Comparison of ENCODE assay signal across 1 cellular context in the genomic region with DNA sequence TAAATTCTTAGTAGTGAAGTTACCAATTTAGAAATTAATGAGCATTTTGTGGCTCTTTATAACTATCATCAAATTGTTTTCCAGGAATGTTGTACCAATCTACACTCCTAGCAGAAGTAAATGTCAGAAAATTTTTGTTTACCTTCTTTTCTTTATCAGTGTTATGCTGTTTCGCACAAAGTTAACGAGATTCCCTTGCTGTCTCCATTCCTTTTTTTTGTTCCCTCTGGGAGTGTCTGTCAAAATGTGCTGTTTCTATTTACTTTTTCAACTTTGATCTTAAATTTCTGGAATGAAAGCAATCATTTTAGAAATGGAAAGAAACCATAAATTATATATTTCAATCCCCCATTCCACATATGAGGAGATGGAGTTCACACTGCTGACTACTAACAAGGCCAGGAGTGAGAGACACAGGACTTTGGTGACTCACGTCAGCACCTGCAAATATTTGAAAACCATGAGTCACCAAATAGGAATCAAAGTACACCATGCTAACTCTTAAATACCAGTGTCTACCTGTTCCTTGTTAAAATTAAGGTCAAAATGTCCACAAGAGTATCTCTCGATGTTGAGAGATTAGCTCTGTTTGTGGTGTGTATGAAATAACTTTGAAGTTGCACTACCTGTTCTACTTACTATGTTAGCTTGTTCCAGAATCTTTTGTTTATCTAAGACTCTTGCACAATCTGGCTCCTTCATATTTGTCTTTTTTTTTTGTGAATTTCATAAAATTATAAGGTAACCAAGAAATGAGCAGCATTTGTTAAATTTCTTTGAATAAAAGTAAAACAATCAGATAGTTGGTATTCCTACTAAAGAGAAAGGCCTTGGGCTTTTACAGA.
TF ChIP-seq lines count a peak whose summit lies in the region.

No MANE protein-coding gene starts in this region.

TF ChIP-seq in HepG2, 621 proteins besides CTCF, POLR2A, EP300 and RAD21 (continued from another document and continues in another):
- TF ChIP-seq, protein P1, sequence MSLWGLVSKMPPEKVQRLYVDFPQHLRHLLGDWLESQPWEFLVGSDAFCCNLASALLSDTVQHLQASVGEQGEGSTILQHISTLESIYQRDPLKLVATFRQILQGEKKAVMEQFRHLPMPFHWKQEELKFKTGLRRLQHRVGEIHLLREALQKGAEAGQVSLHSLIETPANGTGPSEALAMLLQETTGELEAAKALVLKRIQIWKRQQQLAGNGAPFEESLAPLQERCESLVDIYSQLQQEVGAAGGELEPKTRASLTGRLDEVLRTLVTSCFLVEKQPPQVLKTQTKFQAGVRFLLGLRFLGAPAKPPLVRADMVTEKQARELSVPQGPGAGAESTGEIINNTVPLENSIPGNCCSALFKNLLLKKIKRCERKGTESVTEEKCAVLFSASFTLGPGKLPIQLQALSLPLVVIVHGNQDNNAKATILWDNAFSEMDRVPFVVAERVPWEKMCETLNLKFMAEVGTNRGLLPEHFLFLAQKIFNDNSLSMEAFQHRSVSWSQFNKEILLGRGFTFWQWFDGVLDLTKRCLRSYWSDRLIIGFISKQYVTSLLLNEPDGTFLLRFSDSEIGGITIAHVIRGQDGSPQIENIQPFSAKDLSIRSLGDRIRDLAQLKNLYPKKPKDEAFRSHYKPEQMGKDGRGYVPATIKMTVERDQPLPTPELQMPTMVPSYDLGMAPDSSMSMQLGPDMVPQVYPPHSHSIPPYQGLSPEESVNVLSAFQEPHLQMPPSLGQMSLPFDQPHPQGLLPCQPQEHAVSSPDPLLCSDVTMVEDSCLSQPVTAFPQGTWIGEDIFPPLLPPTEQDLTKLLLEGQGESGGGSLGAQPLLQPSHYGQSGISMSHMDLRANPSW (CRISPR knock-in tag; IDR thresholded peaks at IDR 0.05; ENCODE audit: borderline replicate concordance): peak; percentile 69; the same call in 1 of the 2 replicates
- TF ChIP-seq, protein P2, sequence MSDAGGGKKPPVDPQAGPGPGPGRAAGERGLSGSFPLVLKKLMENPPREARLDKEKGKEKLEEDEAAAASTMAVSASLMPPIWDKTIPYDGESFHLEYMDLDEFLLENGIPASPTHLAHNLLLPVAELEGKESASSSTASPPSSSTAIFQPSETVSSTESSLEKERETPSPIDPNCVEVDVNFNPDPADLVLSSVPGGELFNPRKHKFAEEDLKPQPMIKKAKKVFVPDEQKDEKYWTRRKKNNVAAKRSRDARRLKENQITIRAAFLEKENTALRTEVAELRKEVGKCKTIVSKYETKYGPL (CRISPR knock-in tag; IDR thresholded peaks at IDR 0.05): no peak
- TF ChIP-seq, protein P3, sequence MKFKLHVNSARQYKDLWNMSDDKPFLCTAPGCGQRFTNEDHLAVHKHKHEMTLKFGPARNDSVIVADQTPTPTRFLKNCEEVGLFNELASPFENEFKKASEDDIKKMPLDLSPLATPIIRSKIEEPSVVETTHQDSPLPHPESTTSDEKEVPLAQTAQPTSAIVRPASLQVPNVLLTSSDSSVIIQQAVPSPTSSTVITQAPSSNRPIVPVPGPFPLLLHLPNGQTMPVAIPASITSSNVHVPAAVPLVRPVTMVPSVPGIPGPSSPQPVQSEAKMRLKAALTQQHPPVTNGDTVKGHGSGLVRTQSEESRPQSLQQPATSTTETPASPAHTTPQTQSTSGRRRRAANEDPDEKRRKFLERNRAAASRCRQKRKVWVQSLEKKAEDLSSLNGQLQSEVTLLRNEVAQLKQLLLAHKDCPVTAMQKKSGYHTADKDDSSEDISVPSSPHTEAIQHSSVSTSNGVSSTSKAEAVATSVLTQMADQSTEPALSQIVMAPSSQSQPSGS (CRISPR knock-in tag; IDR thresholded peaks at IDR 0.05): peak; percentile 92
- TF ChIP-seq GTF3A (CRISPR knock-in tag; conservative IDR thresholded peaks at IDR 0.05) (no peak), KLF6 (CRISPR knock-in tag; IDR thresholded peaks at IDR 0.05) (no peak), ZNF567 (CRISPR knock-in tag; IDR thresholded peaks at IDR 0.05; ENCODE audit: borderline replicate concordance) (no peak), ZNF180 (CRISPR knock-in tag; IDR thresholded peaks at IDR 0.05; ENCODE audit: borderline replicate concordance, low read depth) (no peak), TOPORS (CRISPR knock-in tag; IDR thresholded peaks at IDR 0.05) (0 out of 2 replicates have a peak, but pooled peaks have one; percentile 37), ZNF44 (CRISPR knock-in tag; IDR thresholded peaks at IDR 0.05) (no peak), CENPT (CRISPR knock-in tag; IDR thresholded peaks at IDR 0.05; ENCODE audit: low read depth) (no peak), KDM6A (CRISPR knock-in tag; IDR thresholded peaks at IDR 0.05; ENCODE audit: low read depth) (peak; percentile 96), KMT2A (CRISPR knock-in tag; IDR thresholded peaks at IDR 0.05) (no peak), KLF15 (CRISPR knock-in tag; IDR thresholded peaks at IDR 0.05; ENCODE audit: borderline replicate concordance) (no peak), ZNF850 (CRISPR knock-in tag; conservative IDR thresholded peaks at IDR 0.05) (no peak), RFX3 (CRISPR knock-in tag; IDR thresholded peaks at IDR 0.05) (no peak), TSC22D2 (CRISPR knock-in tag; IDR thresholded peaks at IDR 0.05; ENCODE audit: borderline replicate concordance) (no peak), ZFP90 (CRISPR knock-in tag; IDR thresholded peaks at IDR 0.05; ENCODE audit: borderline replicate concordance) (no peak), ETV5 (CRISPR knock-in tag; IDR thresholded peaks at IDR 0.05; ENCODE audit: borderline replicate concordance) (peak; percentile 84; the same call in 1 of the 2 replicates), MAF1 (CRISPR knock-in tag; IDR thresholded peaks at IDR 0.05; ENCODE audit: borderline replicate concordance) (no peak), MEIS1 (CRISPR knock-in tag; IDR thresholded peaks at IDR 0.05; ENCODE audit: borderline replicate concordance) (no peak), AKAP8 (CRISPR knock-in tag; IDR thresholded peaks at IDR 0.05) (no peak), ZNF879 (CRISPR knock-in tag; IDR thresholded peaks at IDR 0.05) (no peak), ZBTB20 (CRISPR knock-in tag; IDR thresholded peaks at IDR 0.05; ENCODE audit: borderline replicate concordance, low read depth) (peak; percentile 94), ZNF75D (CRISPR knock-in tag; IDR thresholded peaks at IDR 0.05; ENCODE audit: borderline replicate concordance) (no peak), ZNF17 (CRISPR knock-in tag; IDR thresholded peaks at IDR 0.05) (no peak), ZFP82 (CRISPR knock-in tag; IDR thresholded peaks at IDR 0.05; ENCODE audit: borderline replicate concordance) (no peak), SIX4 (CRISPR knock-in tag; IDR thresholded peaks at IDR 0.05) (peak; percentile 74; the same call in 1 of the 2 replicates), ZNF383 (CRISPR knock-in tag; IDR thresholded peaks at IDR 0.05; ENCODE audit: borderline replicate concordance) (no peak), ZNF510 (CRISPR knock-in tag; IDR thresholded peaks at IDR 0.05; ENCODE audit: low read depth) (no peak), NFKBIZ (CRISPR knock-in tag; IDR thresholded peaks at IDR 0.05) (peak; percentile 82), NFE2L1 (CRISPR knock-in tag; IDR thresholded peaks at IDR 0.05; ENCODE audit: borderline replicate concordance) (no peak), ZNF790 (CRISPR knock-in tag; IDR thresholded peaks at IDR 0.05; ENCODE audit: borderline replicate concordance) (no peak)
- TF ChIP-seq, protein P4, sequence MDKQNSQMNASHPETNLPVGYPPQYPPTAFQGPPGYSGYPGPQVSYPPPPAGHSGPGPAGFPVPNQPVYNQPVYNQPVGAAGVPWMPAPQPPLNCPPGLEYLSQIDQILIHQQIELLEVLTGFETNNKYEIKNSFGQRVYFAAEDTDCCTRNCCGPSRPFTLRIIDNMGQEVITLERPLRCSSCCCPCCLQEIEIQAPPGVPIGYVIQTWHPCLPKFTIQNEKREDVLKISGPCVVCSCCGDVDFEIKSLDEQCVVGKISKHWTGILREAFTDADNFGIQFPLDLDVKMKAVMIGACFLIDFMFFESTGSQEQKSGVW (CRISPR knock-in tag; IDR thresholded peaks at IDR 0.05; ENCODE audit: borderline replicate concordance): no peak
- TF ChIP-seq, protein P5, sequence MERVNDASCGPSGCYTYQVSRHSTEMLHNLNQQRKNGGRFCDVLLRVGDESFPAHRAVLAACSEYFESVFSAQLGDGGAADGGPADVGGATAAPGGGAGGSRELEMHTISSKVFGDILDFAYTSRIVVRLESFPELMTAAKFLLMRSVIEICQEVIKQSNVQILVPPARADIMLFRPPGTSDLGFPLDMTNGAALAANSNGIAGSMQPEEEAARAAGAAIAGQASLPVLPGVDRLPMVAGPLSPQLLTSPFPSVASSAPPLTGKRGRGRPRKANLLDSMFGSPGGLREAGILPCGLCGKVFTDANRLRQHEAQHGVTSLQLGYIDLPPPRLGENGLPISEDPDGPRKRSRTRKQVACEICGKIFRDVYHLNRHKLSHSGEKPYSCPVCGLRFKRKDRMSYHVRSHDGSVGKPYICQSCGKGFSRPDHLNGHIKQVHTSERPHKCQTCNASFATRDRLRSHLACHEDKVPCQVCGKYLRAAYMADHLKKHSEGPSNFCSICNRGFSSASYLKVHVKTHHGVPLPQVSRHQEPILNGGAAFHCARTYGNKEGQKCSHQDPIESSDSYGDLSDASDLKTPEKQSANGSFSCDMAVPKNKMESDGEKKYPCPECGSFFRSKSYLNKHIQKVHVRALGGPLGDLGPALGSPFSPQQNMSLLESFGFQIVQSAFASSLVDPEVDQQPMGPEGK (CRISPR knock-in tag; IDR thresholded peaks at IDR 0.05): peak; percentile 55; the same call in 1 of the 2 replicates
- TF ChIP-seq, protein P6, sequence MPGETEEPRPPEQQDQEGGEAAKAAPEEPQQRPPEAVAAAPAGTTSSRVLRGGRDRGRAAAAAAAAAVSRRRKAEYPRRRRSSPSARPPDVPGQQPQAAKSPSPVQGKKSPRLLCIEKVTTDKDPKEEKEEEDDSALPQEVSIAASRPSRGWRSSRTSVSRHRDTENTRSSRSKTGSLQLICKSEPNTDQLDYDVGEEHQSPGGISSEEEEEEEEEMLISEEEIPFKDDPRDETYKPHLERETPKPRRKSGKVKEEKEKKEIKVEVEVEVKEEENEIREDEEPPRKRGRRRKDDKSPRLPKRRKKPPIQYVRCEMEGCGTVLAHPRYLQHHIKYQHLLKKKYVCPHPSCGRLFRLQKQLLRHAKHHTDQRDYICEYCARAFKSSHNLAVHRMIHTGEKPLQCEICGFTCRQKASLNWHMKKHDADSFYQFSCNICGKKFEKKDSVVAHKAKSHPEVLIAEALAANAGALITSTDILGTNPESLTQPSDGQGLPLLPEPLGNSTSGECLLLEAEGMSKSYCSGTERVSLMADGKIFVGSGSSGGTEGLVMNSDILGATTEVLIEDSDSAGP (CRISPR knock-in tag; IDR thresholded peaks at IDR 0.05; ENCODE audit: borderline replicate concordance): no peak
- TF ChIP-seq, protein P7, sequence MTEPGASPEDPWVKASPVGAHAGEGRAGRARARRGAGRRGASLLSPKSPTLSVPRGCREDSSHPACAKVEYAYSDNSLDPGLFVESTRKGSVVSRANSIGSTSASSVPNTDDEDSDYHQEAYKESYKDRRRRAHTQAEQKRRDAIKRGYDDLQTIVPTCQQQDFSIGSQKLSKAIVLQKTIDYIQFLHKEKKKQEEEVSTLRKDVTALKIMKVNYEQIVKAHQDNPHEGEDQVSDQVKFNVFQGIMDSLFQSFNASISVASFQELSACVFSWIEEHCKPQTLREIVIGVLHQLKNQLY (CRISPR knock-in tag; IDR thresholded peaks at IDR 0.05): peak; percentile 79
- TF ChIP-seq, protein P8, sequence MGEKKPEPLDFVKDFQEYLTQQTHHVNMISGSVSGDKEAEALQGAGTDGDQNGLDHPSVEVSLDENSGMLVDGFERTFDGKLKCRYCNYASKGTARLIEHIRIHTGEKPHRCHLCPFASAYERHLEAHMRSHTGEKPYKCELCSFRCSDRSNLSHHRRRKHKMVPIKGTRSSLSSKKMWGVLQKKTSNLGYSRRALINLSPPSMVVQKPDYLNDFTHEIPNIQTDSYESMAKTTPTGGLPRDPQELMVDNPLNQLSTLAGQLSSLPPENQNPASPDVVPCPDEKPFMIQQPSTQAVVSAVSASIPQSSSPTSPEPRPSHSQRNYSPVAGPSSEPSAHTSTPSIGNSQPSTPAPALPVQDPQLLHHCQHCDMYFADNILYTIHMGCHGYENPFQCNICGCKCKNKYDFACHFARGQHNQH (CRISPR knock-in tag; IDR thresholded peaks at IDR 0.05): peak; percentile 98
- TF ChIP-seq, protein P9, sequence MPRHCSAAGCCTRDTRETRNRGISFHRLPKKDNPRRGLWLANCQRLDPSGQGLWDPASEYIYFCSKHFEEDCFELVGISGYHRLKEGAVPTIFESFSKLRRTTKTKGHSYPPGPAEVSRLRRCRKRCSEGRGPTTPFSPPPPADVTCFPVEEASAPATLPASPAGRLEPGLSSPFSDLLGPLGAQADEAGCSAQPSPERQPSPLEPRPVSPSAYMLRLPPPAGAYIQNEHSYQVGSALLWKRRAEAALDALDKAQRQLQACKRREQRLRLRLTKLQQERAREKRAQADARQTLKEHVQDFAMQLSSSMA (CRISPR knock-in tag; IDR thresholded peaks at IDR 0.05): no peak
- TF ChIP-seq, protein P10, sequence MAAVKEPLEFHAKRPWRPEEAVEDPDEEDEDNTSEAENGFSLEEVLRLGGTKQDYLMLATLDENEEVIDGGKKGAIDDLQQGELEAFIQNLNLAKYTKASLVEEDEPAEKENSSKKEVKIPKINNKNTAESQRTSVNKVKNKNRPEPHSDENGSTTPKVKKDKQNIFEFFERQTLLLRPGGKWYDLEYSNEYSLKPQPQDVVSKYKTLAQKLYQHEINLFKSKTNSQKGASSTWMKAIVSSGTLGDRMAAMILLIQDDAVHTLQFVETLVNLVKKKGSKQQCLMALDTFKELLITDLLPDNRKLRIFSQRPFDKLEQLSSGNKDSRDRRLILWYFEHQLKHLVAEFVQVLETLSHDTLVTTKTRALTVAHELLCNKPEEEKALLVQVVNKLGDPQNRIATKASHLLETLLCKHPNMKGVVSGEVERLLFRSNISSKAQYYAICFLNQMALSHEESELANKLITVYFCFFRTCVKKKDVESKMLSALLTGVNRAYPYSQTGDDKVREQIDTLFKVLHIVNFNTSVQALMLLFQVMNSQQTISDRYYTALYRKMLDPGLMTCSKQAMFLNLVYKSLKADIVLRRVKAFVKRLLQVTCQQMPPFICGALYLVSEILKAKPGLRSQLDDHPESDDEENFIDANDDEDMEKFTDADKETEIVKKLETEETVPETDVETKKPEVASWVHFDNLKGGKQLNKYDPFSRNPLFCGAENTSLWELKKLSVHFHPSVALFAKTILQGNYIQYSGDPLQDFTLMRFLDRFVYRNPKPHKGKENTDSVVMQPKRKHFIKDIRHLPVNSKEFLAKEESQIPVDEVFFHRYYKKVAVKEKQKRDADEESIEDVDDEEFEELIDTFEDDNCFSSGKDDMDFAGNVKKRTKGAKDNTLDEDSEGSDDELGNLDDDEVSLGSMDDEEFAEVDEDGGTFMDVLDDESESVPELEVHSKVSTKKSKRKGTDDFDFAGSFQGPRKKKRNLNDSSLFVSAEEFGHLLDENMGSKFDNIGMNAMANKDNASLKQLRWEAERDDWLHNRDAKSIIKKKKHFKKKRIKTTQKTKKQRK (IDR thresholded peaks at IDR 0.05; ENCODE audit: low read length): no peak
- TF ChIP-seq, protein P11, sequence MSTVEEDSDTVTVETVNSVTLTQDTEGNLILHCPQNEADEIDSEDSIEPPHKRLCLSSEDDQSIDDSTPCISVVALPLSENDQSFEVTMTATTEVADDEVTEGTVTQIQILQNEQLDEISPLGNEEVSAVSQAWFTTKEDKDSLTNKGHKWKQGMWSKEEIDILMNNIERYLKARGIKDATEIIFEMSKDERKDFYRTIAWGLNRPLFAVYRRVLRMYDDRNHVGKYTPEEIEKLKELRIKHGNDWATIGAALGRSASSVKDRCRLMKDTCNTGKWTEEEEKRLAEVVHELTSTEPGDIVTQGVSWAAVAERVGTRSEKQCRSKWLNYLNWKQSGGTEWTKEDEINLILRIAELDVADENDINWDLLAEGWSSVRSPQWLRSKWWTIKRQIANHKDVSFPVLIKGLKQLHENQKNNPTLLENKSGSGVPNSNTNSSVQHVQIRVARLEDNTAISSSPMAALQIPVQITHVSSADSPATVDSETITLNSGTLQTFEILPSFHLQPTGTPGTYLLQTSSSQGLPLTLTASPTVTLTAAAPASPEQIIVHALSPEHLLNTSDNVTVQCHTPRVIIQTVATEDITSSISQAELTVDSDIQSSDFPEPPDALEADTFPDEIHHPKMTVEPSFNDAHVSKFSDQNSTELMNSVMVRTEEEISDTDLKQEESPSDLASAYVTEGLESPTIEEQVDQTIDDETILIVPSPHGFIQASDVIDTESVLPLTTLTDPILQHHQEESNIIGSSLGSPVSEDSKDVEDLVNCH (CRISPR knock-in tag; IDR thresholded peaks at IDR 0.05): no peak
